Comparison of ENCODE assay signal across 22 cellular contexts in genomic region chr6:37977715-37978114, GRCh38.
"Had no signal": no experiment of that assay in that cellular context is flagged by ENCODE, and none has a peak within 500 bp of the region (broad histone marks: within the 10 kb centered on the region; RNA-seq: fewer than 3 reads in every experiment).

No MANE protein-coding gene starts in this region.

- H3K27me3 Mint-ChIP-seq: activated CD4-positive, alpha-beta memory T cell treated with anti-CD3 and anti-CD28 coated beads for 36 hours; activated CD4-positive, alpha-beta T cell treated with anti-CD3 and anti-CD28 coated beads, Interleukin-2, amount 10 ng/mL, durations not matched to agents 7 days and 5 days; activated naive CD8-positive, alpha-beta T cell treated with anti-CD3 and anti-CD28 coated beads, Interleukin-2, amount 10 ng/mL, durations not matched to agents 7 days and 5 days had no signal

- H3K4me2 ChIP-seq: PC-9 had no signal

- H3K27ac ChIP-seq: adrenal gland, breast epithelium, PC-9 had no signal

- H3K36me3 ChIP-seq: adrenal gland, breast epithelium had no signal

- DNase-seq: activated CD4-positive, alpha-beta memory T cell treated with anti-CD3 and anti-CD28 coated beads for 36 hours; activated CD4-positive, alpha-beta T cell treated with anti-CD3 and anti-CD28 coated beads, Interleukin-2, amount 10 ng/mL, durations not matched to agents 7 days and 5 days; activated CD4-positive, CD25-positive, alpha-beta regulatory T cell; activated naive CD4-positive, alpha-beta T cell; activated naive CD8-positive, alpha-beta T cell treated with anti-CD3 and anti-CD28 coated beads, Interleukin-2, amount 10 ng/mL, durations not matched to agents 7 days and 5 days; activated T-cell treated with anti-CD3 and anti-CD28 coated beads, Interleukin-2, amount 50 U/mL, for 72 hours; adrenal gland; anterior cingulate cortex; caudate nucleus; Karpas-422; MM.1S; NCI-H1105; NCI-H1436; NCI-H1694 treated with DMSO at 0.1 percent for 48 hours; NCI-H2081; NCI-H510A treated with DMSO at 0.1 percent for 48 hours; NCI-H69; PC-9; SHP77 treated with DMSO at 0.1 percent for 48 hours; T-helper 2 cell; T1000 had no signal

- H3K4me3 ChIP-seq: adrenal gland, breast epithelium, PC-9 had no signal

- H3K9me3 Mint-ChIP-seq: activated T-cell treated with anti-CD3 and anti-CD28 coated beads, Interleukin-2, amount 50 U/mL, for 72 hours had no signal

- H3K4me1 ChIP-seq: breast epithelium had no signal

- H3K4me3 Mint-ChIP-seq: activated CD4-positive, alpha-beta memory T cell treated with anti-CD3 and anti-CD28 coated beads for 36 hours; activated CD4-positive, alpha-beta T cell treated with anti-CD3 and anti-CD28 coated beads, Interleukin-2, amount 10 ng/mL, durations not matched to agents 7 days and 5 days; activated naive CD8-positive, alpha-beta T cell treated with anti-CD3 and anti-CD28 coated beads, Interleukin-2, amount 10 ng/mL, durations not matched to agents 7 days and 5 days; activated T-cell treated with anti-CD3 and anti-CD28 coated beads, Interleukin-2, amount 50 U/mL, for 72 hours had no signal

- ATAC-seq: activated T-cell treated with anti-CD3 and anti-CD28 coated beads, Interleukin-2, amount 50 U/mL, for 72 hours had no signal

- H3K27ac Mint-ChIP-seq: activated CD4-positive, alpha-beta memory T cell treated with anti-CD3 and anti-CD28 coated beads for 36 hours; activated CD4-positive, alpha-beta T cell treated with anti-CD3 and anti-CD28 coated beads, Interleukin-2, amount 10 ng/mL, durations not matched to agents 7 days and 5 days; activated naive CD8-positive, alpha-beta T cell treated with anti-CD3 and anti-CD28 coated beads, Interleukin-2, amount 10 ng/mL, durations not matched to agents 7 days and 5 days had no signal

- H3K27me3 ChIP-seq: adrenal gland, breast epithelium had no signal

- H2AFZ ChIP-seq: PC-9 had no signal
